ENCODE assay signal across 16 cellular contexts in the genomic region with DNA sequence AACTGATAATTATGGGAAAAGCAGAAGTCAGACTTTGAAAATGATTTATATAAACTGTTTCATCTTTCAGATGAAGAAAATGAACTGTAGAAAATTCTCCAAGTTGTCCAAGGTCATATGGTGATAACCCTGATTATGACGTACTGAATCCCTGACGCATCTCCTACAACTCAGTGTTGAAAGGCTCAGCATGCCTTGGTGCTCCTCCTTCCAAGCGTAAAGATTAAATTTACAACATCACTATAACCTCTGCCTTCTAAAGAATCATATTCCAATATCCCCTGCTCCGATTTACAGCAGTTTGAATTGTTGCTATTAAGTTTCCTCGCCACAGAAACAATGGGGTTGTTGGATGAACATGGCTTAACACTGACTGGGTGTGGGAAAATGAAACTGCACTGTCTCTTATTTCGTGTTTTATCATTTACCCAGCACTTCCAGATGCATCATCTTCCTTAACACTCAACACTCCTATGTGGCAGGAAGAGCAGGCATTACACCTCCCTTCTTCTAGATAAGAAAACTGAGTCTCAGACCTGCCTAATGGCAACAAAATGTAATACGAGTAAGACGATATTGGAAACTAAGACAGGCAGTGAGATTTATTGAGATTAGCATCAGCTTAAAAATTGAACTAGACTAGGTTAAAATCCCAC.
DNase-seq lines count a peak whose midpoint lies in the region; ATAC-seq, FAIRE-seq and TF ChIP-seq lines count a peak whose summit lies in the region.
"Had no signal": no experiment of that assay in that cellular context is flagged by ENCODE, and none has a peak within 500 bp of the region (broad histone marks: within the 10 kb centered on the region; RNA-seq: fewer than 3 reads in every experiment).

No MANE protein-coding gene starts in this region.

- no peaks in the 10 kb centered on the region for H3K4me1 Mint-ChIP-seq in CD4-positive, alpha-beta memory T cell
- H3K4me1 Mint-ChIP-seq: activated CD4-positive, alpha-beta T cell treated with anti-CD3 and anti-CD28 coated beads, Interleukin-2, amount 10 ng/mL, durations not matched to agents 24 days and 14 days had no signal

- no peak overlapping the region for H3K4me3 ChIP-seq in HEK293 (ENCODE audit: low read depth, low read length)
- H3K4me3 ChIP-seq in ascending aorta, result peak overlapping the region in 1 of 2 donors; percentile 39
- peak overlapping the region; percentile 47 for H3K4me3 ChIP-seq in left ventricle myocardium inferior
- no peak overlapping the region for H3K4me3 ChIP-seq in skeletal muscle satellite cell (ENCODE audit: low read length)
- no peak overlapping the region for H3K4me3 ChIP-seq in CD4-positive, alpha-beta memory T cell (ENCODE audit: low read length in 2 of 2)
- H3K4me3 ChIP-seq in kidney (ENCODE audit: low read length in 2 of 2), result no peak overlapping the region

- no peak for ATAC-seq in GM21786 (IDR thresholded peaks at IDR 0.05; ENCODE audit: unreplicated experiment)

- no peak for FAIRE-seq in kidney (lab: Jason Lieb, UNC)
- FAIRE-seq: endothelial cell of umbilical vein had no signal

- H3K4me3 Mint-ChIP-seq in CD4-positive, alpha-beta memory T cell, result no peak overlapping the region
- H3K4me3 Mint-ChIP-seq: activated CD4-positive, alpha-beta T cell treated with anti-CD3 and anti-CD28 coated beads, Interleukin-2, amount 10 ng/mL, durations not matched to agents 24 days and 14 days had no signal

- H3K27ac ChIP-seq in HEK293 (ENCODE audit: extremely low read depth, low read depth, low read length) (no peak overlapping the region), ascending aorta (peak overlapping the region; percentile 43 to 70), left ventricle myocardium inferior (replicated peaks) (peak overlapping the region; percentile 67), kidney (ENCODE audit: low read depth in 2 of 2, low read length in 2 of 2) (no peak overlapping the region)
- H3K27ac ChIP-seq in CD4-positive, alpha-beta memory T cell (ENCODE audit: low read depth, low read length), result no peak overlapping the region

- no peak for DNase-seq in ascending aorta (ENCODE audit: low spot score in 2 of 2)
- no peak for DNase-seq in left ventricle myocardium inferior
- DNase-seq in CD4-positive, alpha-beta memory T cell, result no peak
- DNase-seq in NCI-H1436 (lab: John Stamatoyannopoulos, UW), result no peak
- DNase-seq in kidney, result no peak
- DNase-seq: activated CD4-positive, alpha-beta T cell treated with anti-CD3 and anti-CD28 coated beads, Interleukin-2, amount 10 ng/mL, durations not matched to agents 24 days and 14 days; DMS79 treated with DMSO at 0.1 percent for 48 hours; NCI-H1092 treated with DMSO at 0.1 percent for 48 hours; NCI-H524 treated with DMSO at 0.1 percent for 48 hours; stimulated activated CD4-positive, alpha-beta T cell treated with anti-CD3 and anti-CD28 coated beads, Interleukin-2, amount 100 ng/mL, for 24 hours; T-helper 2 cell had no signal

- peak overlapping the region; percentile 69 for H3K4me2 ChIP-seq in skeletal muscle satellite cell (ENCODE audit: low read length)

- no peak for TF ChIP-seq CTCF in HEK293 (tag by site-specific recombination; IDR thresholded peaks at IDR 0.05)
- no peak for TF ChIP-seq CTCF in ascending aorta (IDR thresholded peaks at IDR 0.05)
- TF ChIP-seq CTCF in left ventricle myocardium inferior (IDR thresholded peaks at IDR 0.05; ENCODE audit: borderline replicate concordance), result no peak
- TF ChIP-seq CTCF in kidney (IDR thresholded peaks at IDR 0.05; ENCODE audit: borderline replicate concordance, extremely low read depth, insufficient read depth), result no peak

- H3K4me1 ChIP-seq in HEK293 (ENCODE audit: control insufficient read depth, insufficient read depth, low read length) (peaks cover 5% of the 10 kb centered on the region; the same call in 1 of the 2 replicates), ascending aorta (peaks cover 0 to 15% of the 10 kb centered on the region in 2 donors), left ventricle myocardium inferior (peaks cover 70% of the 10 kb centered on the region), skeletal muscle satellite cell (ENCODE audit: control insufficient read depth, insufficient read depth, low read length) (peaks cover 56% of the 10 kb centered on the region), kidney (ENCODE audit: control insufficient read depth in 1 of 2, insufficient read depth in 1 of 2, low read depth in 1 of 2, low read length in 2 of 2) (no peaks in the 10 kb centered on the region)
- H3K4me1 ChIP-seq in CD4-positive, alpha-beta memory T cell (ENCODE audit: insufficient read depth, low read length), result no peaks in the 10 kb centered on the region

- H3K27ac Mint-ChIP-seq in CD4-positive, alpha-beta memory T cell, result no peak overlapping the region
- H3K27ac Mint-ChIP-seq: activated CD4-positive, alpha-beta T cell treated with anti-CD3 and anti-CD28 coated beads, Interleukin-2, amount 10 ng/mL, durations not matched to agents 24 days and 14 days; progenitor cell of endocrine pancreas had no signal

- H3K36me3 ChIP-seq in HEK293 (ENCODE audit: control insufficient read depth in 2 of 2, insufficient read depth in 1 of 2, low read length in 2 of 2) (no peaks in the 10 kb centered on the region), ascending aorta (no peaks in the 10 kb centered on the region), left ventricle myocardium inferior (no peaks in the 10 kb centered on the region), skeletal muscle satellite cell (ENCODE audit: insufficient read depth, low read length) (no peaks in the 10 kb centered on the region), kidney (ENCODE audit: control insufficient read depth in 1 of 2, insufficient read depth in 2 of 2, low read length in 2 of 2) (no peaks in the 10 kb centered on the region)
- no peaks in the 10 kb centered on the region for H3K36me3 ChIP-seq in CD4-positive, alpha-beta memory T cell (ENCODE audit: insufficient read depth, low read length)

- peak overlapping the region; percentile 6 for H3K9ac ChIP-seq in skeletal muscle satellite cell (ENCODE audit: low read depth, low read length)
- H3K9ac ChIP-seq in kidney (ENCODE audit: low read length in 2 of 2), result no peak overlapping the region

- H3K36me3 Mint-ChIP-seq in CD4-positive, alpha-beta memory T cell, result no peaks in the 10 kb centered on the region

- H3K27me3 ChIP-seq in ascending aorta, result no peaks in the 10 kb centered on the region
- H3K27me3 ChIP-seq in left ventricle myocardium inferior (ENCODE audit: low read depth), result no peaks in the 10 kb centered on the region
- no peaks in the 10 kb centered on the region for H3K27me3 ChIP-seq in skeletal muscle satellite cell (ENCODE audit: control insufficient read depth, insufficient read depth, low read length)
- H3K27me3 ChIP-seq in CD4-positive, alpha-beta memory T cell (ENCODE audit: insufficient read depth, low read length), result no peaks in the 10 kb centered on the region

- H3K9me3 Mint-ChIP-seq in CD4-positive, alpha-beta memory T cell, result no peaks in the 10 kb centered on the region
- H3K9me3 Mint-ChIP-seq: activated CD4-positive, alpha-beta T cell treated with anti-CD3 and anti-CD28 coated beads, Interleukin-2, amount 10 ng/mL, durations not matched to agents 24 days and 14 days had no signal

- POLR2A ChIA-PET in HEK293 (lab: Yijun Ruan, JAX), result no interaction called here
- POLR2A ChIA-PET in CD4-positive, alpha-beta memory T cell (lab: Charles Lee; ENCODE audit: partially characterized antibody), result no interaction called here

- CTCF ChIA-PET in HEK293 (lab: Yijun Ruan, JAX), result no interaction called here
- CTCF ChIA-PET in CD4-positive, alpha-beta memory T cell (lab: Charles Lee; ENCODE audit: partially characterized antibody), result no interaction called here

- intact Hi-C loops in ascending aorta (cut with DNase I), result loop anchor here (5.0 kb wide), 3 partner anchors 72 to 258 kb away; no protein-coding TSS in a partner anchor
- intact Hi-C loops in left ventricle myocardium inferior (cut with micrococcal nuclease), result no loop called here
- intact Hi-C loops in CD4-positive, alpha-beta memory T cell (cut with micrococcal nuclease), result no loop called here
- intact Hi-C loops in kidney (cut with DNase I), result no loop called here

- peaks cover 0 to 5% of the 10 kb centered on the region in 2 donors for H3K27me3 Mint-ChIP-seq in CD4-positive, alpha-beta memory T cell

- H3K9me3 ChIP-seq in HEK293 (ENCODE audit: control insufficient read depth, insufficient read depth, low read depth, low read length) (no peaks in the 10 kb centered on the region), ascending aorta (no peaks in the 10 kb centered on the region), left ventricle myocardium inferior (replicated peaks) (no peaks in the 10 kb centered on the region), skeletal muscle satellite cell (replicated peaks; ENCODE audit: low read length) (no peaks in the 10 kb centered on the region), kidney (ENCODE audit: control insufficient read depth in 1 of 2, low read length in 2 of 2) (no peaks in the 10 kb centered on the region)
- H3K9me3 ChIP-seq in CD4-positive, alpha-beta memory T cell (ENCODE audit: control insufficient read depth in 1 of 2, low read length in 2 of 2), result no peaks in the 10 kb centered on the region

TF ChIP-seq in HEK293, 187 proteins besides CTCF, POLR2A, EP300 and RAD21 (continues in another document):
- TF ChIP-seq ZNF433 (tag by site-specific recombination; IDR thresholded peaks at IDR 0.05; ENCODE audit: low read depth) (no peak), GLI4 (tag by site-specific recombination; IDR thresholded peaks at IDR 0.05) (no peak), ZNF366 (tag by site-specific recombination; conservative IDR thresholded peaks at IDR 0.05) (0 out of 2 replicates have a peak, but pooled peaks have one; percentile 24)

Comparison
In these comparisons a context has a peak if more than half of its experiments do, and no peak if none do; other contexts are left out.
1. H3K27ac ChIP-seq: peak in ascending aorta (2 of 2) and left ventricle myocardium inferior (single experiment); none in HEK293 (single experiment), CD4-positive, alpha-beta memory T cell (single experiment) and kidney (0 of 2).